In genomic region chr6:132218063-132218696, GRCh38 we compare ENCODE assay signal across 8 cellular contexts.
DNase-seq lines count a peak whose midpoint lies in the region; ATAC-seq and TF ChIP-seq lines count a peak whose summit lies in the region.

No MANE protein-coding gene starts in this region.

- H3K9me3 ChIP-seq in heart left ventricle: no peaks in the 10 kb centered on the region
- no peaks in the 10 kb centered on the region for H3K9me3 ChIP-seq in thyroid gland

- DNase-seq in heart left ventricle: no peak
- DNase-seq in left ventricle myocardium superior: no peak
- peak; percentile 10 for DNase-seq in RWPE1 (ENCODE audit: low spot score)
- peak; percentile 16 for DNase-seq in fibroblast of the conjunctiva (ENCODE audit: low read depth)
- DNase-seq in thyroid gland: no peak
- DNase-seq in stimulated activated naive CD8-positive, alpha-beta T cell treated with anti-CD3 and anti-CD28 coated beads, Interleukin-15, Interleukin-2, amounts not matched to agents 100 U/mL and 50 U/mL, for 24 hours: no peak

- H3K4me1 ChIP-seq in heart left ventricle: peaks cover 0 to 6% (median 0%) of the 10 kb centered on the region in 12 donors
- H3K4me1 ChIP-seq in thyroid gland: no peaks in the 10 kb centered on the region

- TF ChIP-seq POLR2A in heart left ventricle (IDR thresholded peaks at IDR 0.05) (no peak), thyroid gland (IDR thresholded peaks at IDR 0.05) (no peak)

- peak overlapping the region in 2 of 12 donors; percentile 7 to 22 for H3K27ac ChIP-seq in heart left ventricle
- no peak overlapping the region for H3K27ac ChIP-seq in RWPE1
- H3K27ac ChIP-seq in thyroid gland: no peak overlapping the region

- no peaks in the 10 kb centered on the region for H3K36me3 ChIP-seq in heart left ventricle
- no peaks in the 10 kb centered on the region for H3K36me3 ChIP-seq in thyroid gland

- ATAC-seq in heart left ventricle: peak in 2 of 4 donors; percentile 39 to 42
- ATAC-seq in left ventricle myocardium superior: no peak
- no peak for ATAC-seq in HG03521 (IDR thresholded peaks at IDR 0.05; ENCODE audit: unreplicated experiment)
- ATAC-seq in HG02763 (IDR thresholded peaks at IDR 0.05; ENCODE audit: unreplicated experiment): no peak
- ATAC-seq in stimulated activated naive CD8-positive, alpha-beta T cell treated with anti-CD3 and anti-CD28 coated beads, Interleukin-15, Interleukin-2, amounts not matched to agents 100 U/mL and 50 U/mL, for 24 hours: no peak

- TF ChIP-seq CTCF in heart left ventricle (IDR thresholded peaks at IDR 0.05): peak; percentile 43 to 79 (median 58)
- peak; percentile 54 for TF ChIP-seq CTCF in RWPE1 (conservative IDR thresholded peaks at IDR 0.05; ENCODE audit: low read depth)
- peak in 5 of 6 experiments; percentile 35 to 58 (median 45) for TF ChIP-seq CTCF in thyroid gland (IDR thresholded peaks at IDR 0.05)

- POLR2A ChIA-PET in RWPE1 (lab: Yijun Ruan, JAX; ENCODE audit: low non-redundant PET): no interaction called here

- H3K4me3 ChIP-seq in heart left ventricle (no peak overlapping the region), thyroid gland (replicated peaks in 1 of 3) (no peak overlapping the region)

- CTCF ChIA-PET in RWPE1 (lab: Yijun Ruan, JAX): interaction anchor here (0.5 to 1.7 kb wide), 7 partner anchors 10 to 392 kb away, joined by 3 to 25 read pairs (median 4); no protein-coding TSS in a partner anchor

- H3K27me3 ChIP-seq in heart left ventricle (peaks cover 0 to 3% (median 0%) of the 10 kb centered on the region in 9 donors), thyroid gland (no peaks in the 10 kb centered on the region)

- 40 to 49% (median 46%) methylated on average over 5 of the region's 5 CpGs for WGBS in heart left ventricle, 4 donors
- 36 to 42% methylated on average over 5 of the region's 5 CpGs for WGBS in thyroid gland, 2 donors

- intact Hi-C loops in heart left ventricle (cut with DNase I) (loop anchor here in 9 of 10 donors (1.0 to 10.0 kb wide), 8 partner anchors 53 to 301 kb away; partner anchors contain the start of gene CCN2 (in 4 of the 9)), left ventricle myocardium superior (cut with micrococcal nuclease) (loop anchor here (5.0 kb wide), 1 partner anchor 291 kb away; no protein-coding TSS in a partner anchor), thyroid gland (cut with DNase I) (no loop called here)

Comparison
In these comparisons a context has a peak if more than half of its experiments do, and no peak if none do; other contexts are left out.
1. DNase-seq: peak in RWPE1 (single experiment) and fibroblast of the conjunctiva (single experiment); none in heart left ventricle (0 of 5), left ventricle myocardium superior (single experiment), thyroid gland (0 of 2) and stimulated activated naive CD8-positive, alpha-beta T cell treated with anti-CD3 and anti-CD28 coated beads, Interleukin-15, Interleukin-2, amounts not matched to agents 100 U/mL and 50 U/mL, for 24 hours (single experiment).
2. Peak in every context shown above with its lines, with median percentiles within 50 percentile points of each other: CTCF ChIP-seq.